Comparison of ENCODE assay signal across 2 cellular contexts in the genomic region with DNA sequence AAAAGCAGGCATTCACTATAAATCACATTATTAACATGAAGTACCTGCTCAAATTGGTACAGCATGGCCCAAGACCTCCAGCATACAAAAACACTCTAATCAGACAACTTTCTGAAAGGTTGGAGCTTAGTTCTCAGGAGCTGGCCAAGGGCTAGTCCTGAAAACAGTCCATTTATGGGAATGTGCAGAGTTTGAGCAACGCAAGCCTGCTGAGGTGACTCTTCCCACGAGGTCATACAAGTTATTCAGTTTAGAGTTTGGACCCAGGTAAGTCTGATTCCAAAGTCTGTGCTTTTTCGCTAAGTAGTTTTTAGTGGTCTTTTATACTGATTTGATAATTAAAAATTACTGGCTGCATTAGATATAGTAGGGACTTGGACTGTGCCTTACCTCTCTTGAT.
TF ChIP-seq lines count a peak whose summit lies in the region.

No MANE protein-coding gene starts in this region.

TF ChIP-seq in SK-N-SH, 30 proteins besides CTCF, POLR2A, EP300 and RAD21 (continued from another document):
- TF ChIP-seq, protein P1, sequence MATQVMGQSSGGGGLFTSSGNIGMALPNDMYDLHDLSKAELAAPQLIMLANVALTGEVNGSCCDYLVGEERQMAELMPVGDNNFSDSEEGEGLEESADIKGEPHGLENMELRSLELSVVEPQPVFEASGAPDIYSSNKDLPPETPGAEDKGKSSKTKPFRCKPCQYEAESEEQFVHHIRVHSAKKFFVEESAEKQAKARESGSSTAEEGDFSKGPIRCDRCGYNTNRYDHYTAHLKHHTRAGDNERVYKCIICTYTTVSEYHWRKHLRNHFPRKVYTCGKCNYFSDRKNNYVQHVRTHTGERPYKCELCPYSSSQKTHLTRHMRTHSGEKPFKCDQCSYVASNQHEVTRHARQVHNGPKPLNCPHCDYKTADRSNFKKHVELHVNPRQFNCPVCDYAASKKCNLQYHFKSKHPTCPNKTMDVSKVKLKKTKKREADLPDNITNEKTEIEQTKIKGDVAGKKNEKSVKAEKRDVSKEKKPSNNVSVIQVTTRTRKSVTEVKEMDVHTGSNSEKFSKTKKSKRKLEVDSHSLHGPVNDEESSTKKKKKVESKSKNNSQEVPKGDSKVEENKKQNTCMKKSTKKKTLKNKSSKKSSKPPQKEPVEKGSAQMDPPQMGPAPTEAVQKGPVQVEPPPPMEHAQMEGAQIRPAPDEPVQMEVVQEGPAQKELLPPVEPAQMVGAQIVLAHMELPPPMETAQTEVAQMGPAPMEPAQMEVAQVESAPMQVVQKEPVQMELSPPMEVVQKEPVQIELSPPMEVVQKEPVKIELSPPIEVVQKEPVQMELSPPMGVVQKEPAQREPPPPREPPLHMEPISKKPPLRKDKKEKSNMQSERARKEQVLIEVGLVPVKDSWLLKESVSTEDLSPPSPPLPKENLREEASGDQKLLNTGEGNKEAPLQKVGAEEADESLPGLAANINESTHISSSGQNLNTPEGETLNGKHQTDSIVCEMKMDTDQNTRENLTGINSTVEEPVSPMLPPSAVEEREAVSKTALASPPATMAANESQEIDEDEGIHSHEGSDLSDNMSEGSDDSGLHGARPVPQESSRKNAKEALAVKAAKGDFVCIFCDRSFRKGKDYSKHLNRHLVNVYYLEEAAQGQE (IDR thresholded peaks at IDR 0.05; ENCODE audit: low read depth, low read length): peak; percentile 80

TF ChIP-seq in SK-N-SH treated with all-trans-retinoic acid at 6 μM for 48 hours, 23 proteins besides CTCF, POLR2A, EP300 and RAD21 (continued from another document):
- TF ChIP-seq TCF4 (CRISPR knock-in tag; IDR thresholded peaks at IDR 0.05; ENCODE audit: borderline replicate concordance) (no peak), RARB (CRISPR knock-in tag; IDR thresholded peaks at IDR 0.05) (no peak), ZNF70 (CRISPR knock-in tag; IDR thresholded peaks at IDR 0.05) (no peak), ZNF565 (CRISPR knock-in tag; conservative IDR thresholded peaks at IDR 0.05; ENCODE audit: low read depth) (no peak)
